Comparison of ENCODE assay signal across 25 cellular contexts in the genomic region with DNA sequence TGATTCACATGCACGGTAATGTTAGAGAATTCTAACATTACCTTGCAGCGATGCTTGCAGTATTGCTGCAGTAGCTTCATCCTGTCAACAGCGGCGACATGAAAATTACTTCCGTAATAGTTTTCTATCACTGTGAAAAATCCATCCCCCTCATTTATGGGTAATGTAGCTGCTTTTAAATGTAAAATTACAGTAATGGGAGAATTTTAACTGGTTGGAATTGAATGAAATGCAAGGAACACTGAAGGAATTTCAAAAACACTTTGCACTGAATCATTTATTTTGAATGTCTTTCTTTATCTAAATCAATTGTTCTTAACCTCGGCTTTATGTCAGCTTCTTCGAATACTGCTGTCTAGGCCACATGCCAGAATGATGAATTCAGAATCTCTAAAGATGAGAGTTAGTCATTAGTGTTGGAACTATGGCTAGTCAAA.
DNase-seq lines count a peak whose midpoint lies in the region; ATAC-seq, FAIRE-seq and TF ChIP-seq lines count a peak whose summit lies in the region.
"Had no signal": no experiment of that assay in that cellular context is flagged by ENCODE, and none has a peak within 500 bp of the region (broad histone marks: within the 10 kb centered on the region; RNA-seq: fewer than 3 reads in every experiment).

No MANE protein-coding gene starts in this region.

- ATAC-seq in Right ventricle myocardium inferior (no peak), GM19395 (IDR thresholded peaks at IDR 0.05; ENCODE audit: unreplicated experiment) (no peak)
- ATAC-seq: activated CD8-positive, alpha-beta memory T cell treated with anti-CD3 and anti-CD28 coated beads, Interleukin-2, amount 10 ng/mL, durations not matched to agents 7 days and 5 days; effector memory CD8-positive, alpha-beta T cell; heart right ventricle; naive thymus-derived CD4-positive, alpha-beta T cell; upper lobe of right lung had no signal

- no peak overlapping the region for H2AFZ ChIP-seq in astrocyte (ENCODE audit: low read depth, low read length)
- H2AFZ ChIP-seq: parathyroid adenoma had no signal

- no peaks in the 10 kb centered on the region for H3K36me3 Mint-ChIP-seq in astrocyte (ENCODE audit: low read depth, unreplicated experiment)
- no peaks in the 10 kb centered on the region for H3K36me3 Mint-ChIP-seq in activated CD4-positive, alpha-beta T cell treated with anti-CD3 and anti-CD28 coated beads, Interleukin-2, amount 10 ng/mL, durations not matched to agents 7 days and 5 days (ENCODE audit: low read depth)
- H3K36me3 Mint-ChIP-seq: immature natural killer cell had no signal

- peaks cover 4% of the 10 kb centered on the region for H3K9me3 Mint-ChIP-seq in astrocyte (ENCODE audit: unreplicated experiment)
- H3K9me3 Mint-ChIP-seq in activated CD4-positive, alpha-beta T cell treated with anti-CD3 and anti-CD28 coated beads, Interleukin-2, amount 10 ng/mL, durations not matched to agents 7 days and 5 days = no peaks in the 10 kb centered on the region
- H3K9me3 Mint-ChIP-seq: activated T-helper 2 cell treated with anti-CD3 and anti-CD28 coated beads, Interferon-gamma antibody, Interleukin-2, Interleukin-4, amounts not matched to agents 10 μg/mL and 5 μg/mL and 100 μg/mL, durations not matched to agents 14 hours and 24 hours and 36 hours; effector memory CD8-positive, alpha-beta T cell had no signal

- no peaks in the 10 kb centered on the region for H3K4me1 ChIP-seq in astrocyte (ENCODE audit: insufficient read depth, low read length)
- H3K4me1 ChIP-seq: heart right ventricle, parathyroid adenoma, upper lobe of right lung had no signal

- H3K27me3 Mint-ChIP-seq in astrocyte (ENCODE audit: low read depth, unreplicated experiment) = no peaks in the 10 kb centered on the region
- no peaks in the 10 kb centered on the region for H3K27me3 Mint-ChIP-seq in activated CD4-positive, alpha-beta T cell treated with anti-CD3 and anti-CD28 coated beads, Interleukin-2, amount 10 ng/mL, durations not matched to agents 7 days and 5 days
- H3K27me3 Mint-ChIP-seq: naive thymus-derived CD4-positive, alpha-beta T cell had no signal

- H3K4me1 Mint-ChIP-seq in astrocyte (ENCODE audit: low read depth, unreplicated experiment) = peaks cover 20% of the 10 kb centered on the region
- H3K4me1 Mint-ChIP-seq in activated CD4-positive, alpha-beta T cell treated with anti-CD3 and anti-CD28 coated beads, Interleukin-2, amount 10 ng/mL, durations not matched to agents 7 days and 5 days = no peaks in the 10 kb centered on the region
- H3K4me1 Mint-ChIP-seq: immature natural killer cell had no signal

- no peaks in the 10 kb centered on the region for H3K9me3 ChIP-seq in astrocyte (ENCODE audit: insufficient read depth, low read depth, low read length)
- H3K9me3 ChIP-seq: upper lobe of right lung had no signal

- intact Hi-C loops in Right ventricle myocardium inferior (cut with DNase I) = no loop called here

- H3K4me3 Mint-ChIP-seq in astrocyte (ENCODE audit: unreplicated experiment) = peak overlapping the region; percentile 40
- H3K4me3 Mint-ChIP-seq in activated CD4-positive, alpha-beta T cell treated with anti-CD3 and anti-CD28 coated beads, Interleukin-2, amount 10 ng/mL, durations not matched to agents 7 days and 5 days = no peak overlapping the region
- H3K4me3 Mint-ChIP-seq: activated CD8-positive, alpha-beta memory T cell treated with anti-CD3 and anti-CD28 coated beads, Interleukin-2, amount 10 ng/mL, durations not matched to agents 7 days and 5 days; effector memory CD8-positive, alpha-beta T cell; immature natural killer cell; naive thymus-derived CD4-positive, alpha-beta T cell had no signal

- no peak overlapping the region for H3K9ac ChIP-seq in astrocyte (ENCODE audit: low read length)
- H3K9ac ChIP-seq: parathyroid adenoma had no signal

- peak; percentile 68 for FAIRE-seq in H54 (lab: Jason Lieb, UNC)
- no peak for FAIRE-seq in astrocyte (lab: Jason Lieb, UNC)
- FAIRE-seq: D721Med, G401.6, GM12891 had no signal

- no peak overlapping the region for H3K27ac ChIP-seq in astrocyte (ENCODE audit: low read depth, low read length)
- H3K27ac ChIP-seq: C4-2B, heart right ventricle, parathyroid adenoma, RWPE1, skin epidermis, upper lobe of right lung had no signal

- H4K20me1 ChIP-seq in astrocyte (ENCODE audit: insufficient read depth, low read length) = no peaks in the 10 kb centered on the region

- TF ChIP-seq POLR2A in H54 (IDR thresholded peaks at IDR 0.05; ENCODE audit: low read depth, low read length) = no peak

- POLR2A ChIA-PET in activated CD4-positive, alpha-beta T cell treated with anti-CD3 and anti-CD28 coated beads, Interleukin-2, amount 10 ng/mL, durations not matched to agents 7 days and 5 days (lab: Charles Lee) = no interaction called here

- H3K27ac Mint-ChIP-seq in astrocyte (ENCODE audit: unreplicated experiment) = peak overlapping the region; percentile 66
- no peak overlapping the region for H3K27ac Mint-ChIP-seq in activated CD4-positive, alpha-beta T cell treated with anti-CD3 and anti-CD28 coated beads, Interleukin-2, amount 10 ng/mL, durations not matched to agents 7 days and 5 days
- H3K27ac Mint-ChIP-seq: activated CD8-positive, alpha-beta memory T cell treated with anti-CD3 and anti-CD28 coated beads, Interleukin-2, amount 10 ng/mL, durations not matched to agents 7 days and 5 days; activated T-helper 2 cell treated with anti-CD3 and anti-CD28 coated beads, Interferon-gamma antibody, Interleukin-2, Interleukin-4, amounts not matched to agents 10 μg/mL and 5 μg/mL and 100 μg/mL, durations not matched to agents 14 hours and 24 hours and 36 hours; effector memory CD8-positive, alpha-beta T cell; immature natural killer cell; naive thymus-derived CD4-positive, alpha-beta T cell had no signal

- H3K36me3 ChIP-seq in astrocyte (ENCODE audit: insufficient read depth, low read length) = no peaks in the 10 kb centered on the region
- H3K36me3 ChIP-seq: heart right ventricle, upper lobe of right lung had no signal

- peak overlapping the region; percentile 1 for H3K4me2 ChIP-seq in astrocyte (ENCODE audit: low read length)

- no peaks in the 10 kb centered on the region for H3K79me2 ChIP-seq in astrocyte (ENCODE audit: insufficient read depth, low read length)
- H3K79me2 ChIP-seq: parathyroid adenoma had no signal

- H3K4me3 ChIP-seq in astrocyte (ENCODE audit: insufficient read depth, low read depth, low read length) (no peak overlapping the region), foreskin fibroblast (ENCODE audit: low read depth in 1 of 2, low read length in 2 of 2) (no peak overlapping the region)
- H3K4me3 ChIP-seq: heart right ventricle, lung, skin epidermis, upper lobe of right lung had no signal

- CTCF ChIA-PET in activated CD4-positive, alpha-beta T cell treated with anti-CD3 and anti-CD28 coated beads, Interleukin-2, amount 10 ng/mL, durations not matched to agents 7 days and 5 days (lab: Charles Lee) = no interaction called here

- TF ChIP-seq CTCF in astrocyte (IDR thresholded peaks at IDR 0.05; ENCODE audit: insufficient read depth, low read depth, low read length) (no peak), foreskin fibroblast (IDR thresholded peaks at IDR 0.05; ENCODE audit: low read depth, low read length) (no peak)

- H3K27me3 ChIP-seq in astrocyte (ENCODE audit: insufficient read depth, low read length) = no peaks in the 10 kb centered on the region
- H3K27me3 ChIP-seq: heart right ventricle, upper lobe of right lung had no signal

- DNase-seq in H54 (ENCODE audit: insufficient read length, low spot score) = no peak
- DNase-seq in astrocyte (ENCODE audit: low read depth) = peak; percentile 88
- DNase-seq in foreskin fibroblast = peak; percentile 38 to 69
- peak; percentile 60 for DNase-seq in stromal cell of bone marrow (ENCODE audit: low read depth)
- no peak for DNase-seq in Right ventricle myocardium inferior (ENCODE audit: missing footprints)
- DNase-seq in activated CD4-positive, alpha-beta T cell treated with anti-CD3 and anti-CD28 coated beads, Interleukin-2, amount 10 ng/mL, durations not matched to agents 7 days and 5 days = no peak
- DNase-seq: activated CD4-positive, alpha-beta T cell treated with anti-CD3 and anti-CD28 coated beads for 4 hours; activated CD8-positive, alpha-beta memory T cell treated with anti-CD3 and anti-CD28 coated beads, Interleukin-2, amount 10 ng/mL, durations not matched to agents 7 days and 5 days; effector memory CD8-positive, alpha-beta T cell; heart right ventricle; immature natural killer cell; naive thymus-derived CD4-positive, alpha-beta T cell; NCI-H2029 treated with DMSO at 0.1 percent for 48 hours; stimulated activated CD4-positive, alpha-beta T cell treated with anti-CD3 and anti-CD28 coated beads, Interleukin-2, amount 100 ng/mL, for 48 hours; upper lobe of right lung had no signal

Comparison
In these comparisons a context has a peak if more than half of its experiments do, and no peak if none do; other contexts are left out.
1. DNase-seq: peak in astrocyte (single experiment), foreskin fibroblast (2 of 2) and stromal cell of bone marrow (single experiment); none in H54 (single experiment), Right ventricle myocardium inferior (single experiment) and activated CD4-positive, alpha-beta T cell treated with anti-CD3 and anti-CD28 coated beads, Interleukin-2, amount 10 ng/mL, durations not matched to agents 7 days and 5 days (single experiment).